ENCODE assay signal across 22 cellular contexts in genomic region chr14:31292962-31293616, GRCh38.
"Had no signal": no experiment of that assay in that cellular context is flagged by ENCODE, and none has a peak within 500 bp of the region (broad histone marks: within the 10 kb centered on the region; RNA-seq: fewer than 3 reads in every experiment).

No MANE protein-coding gene starts in this region.

- H3K27me3 Mint-ChIP-seq: activated CD4-positive, alpha-beta T cell treated with anti-CD3 and anti-CD28 coated beads, Interleukin-2, amount 10 ng/mL, durations not matched to agents 7 days and 5 days; activated naive CD8-positive, alpha-beta T cell; brain; natural killer cell treated with Interleukin-12 subunit alpha and Interleukin-12 subunit beta and Interleukin-15 and Interleukin-18, amount 100 ng/mL, for 72 hours had no signal

- H3K4me1 Mint-ChIP-seq: activated CD4-positive, alpha-beta T cell treated with anti-CD3 and anti-CD28 coated beads, Interleukin-2, amount 10 ng/mL, durations not matched to agents 7 days and 5 days; brain had no signal

- H3K4me3 ChIP-seq: gastrocnemius medialis, heart right ventricle, left ventricle myocardium inferior, right atrium auricular region, skin epidermis, tibial nerve, vagina had no signal

- H3K4me3 Mint-ChIP-seq: activated CD4-positive, alpha-beta T cell treated with anti-CD3 and anti-CD28 coated beads, Interleukin-2, amount 10 ng/mL, durations not matched to agents 7 days and 5 days; activated naive CD8-positive, alpha-beta T cell; activated T-cell treated with anti-CD3 and anti-CD28 coated beads, Interleukin-2, amount 50 U/mL, for 72 hours; brain; natural killer cell treated with Interleukin-12 subunit alpha and Interleukin-12 subunit beta and Interleukin-15 and Interleukin-18, amount 100 ng/mL, for 72 hours had no signal

- H3K27me3 ChIP-seq: gastrocnemius medialis, heart right ventricle, right atrium auricular region, tibial nerve, vagina had no signal

- H3K9me3 ChIP-seq: gastrocnemius medialis, heart right ventricle, left ventricle myocardium inferior, right atrium auricular region, tibial nerve, vagina had no signal

- H3K4me1 ChIP-seq: left ventricle myocardium inferior, right atrium auricular region, vagina had no signal

- H3K36me3 ChIP-seq: right atrium auricular region, vagina had no signal

- ATAC-seq: activated T-cell treated with anti-CD3 and anti-CD28 coated beads, Interleukin-2, amount 50 U/mL, for 72 hours; gastrocnemius medialis; heart right ventricle; natural killer cell treated with Interleukin-12 subunit alpha and Interleukin-12 subunit beta and Interleukin-15 and Interleukin-18, amount 100 ng/mL, for 72 hours had no signal

- H3K27ac Mint-ChIP-seq: activated CD4-positive, alpha-beta T cell treated with anti-CD3 and anti-CD28 coated beads, Interleukin-2, amount 10 ng/mL, durations not matched to agents 7 days and 5 days; activated naive CD8-positive, alpha-beta T cell; activated T-cell treated with anti-CD3 and anti-CD28 coated beads, Interleukin-2, amount 50 U/mL, for 72 hours; brain; natural killer cell treated with Interleukin-12 subunit alpha and Interleukin-12 subunit beta and Interleukin-15 and Interleukin-18, amount 100 ng/mL, for 72 hours had no signal

- H3K9me3 Mint-ChIP-seq: activated CD4-positive, alpha-beta T cell treated with anti-CD3 and anti-CD28 coated beads, Interleukin-2, amount 10 ng/mL, durations not matched to agents 7 days and 5 days; activated T-cell treated with anti-CD3 and anti-CD28 coated beads, Interleukin-2, amount 50 U/mL, for 72 hours; brain; natural killer cell treated with Interleukin-12 subunit alpha and Interleukin-12 subunit beta and Interleukin-15 and Interleukin-18, amount 100 ng/mL, for 72 hours had no signal

- DNase-seq: activated CD4-positive, alpha-beta T cell treated with anti-CD3 and anti-CD28 coated beads, Interleukin-2, amount 10 ng/mL, durations not matched to agents 7 days and 5 days; activated CD8-positive, alpha-beta memory T cell treated with anti-CD3 and anti-CD28 coated beads, Interleukin-2, amount 50 U/mL, for 48 hours; activated gamma-delta T cell; activated T-cell treated with anti-CD3 and anti-CD28 coated beads, Interleukin-2, amount 50 U/mL, for 72 hours; amniotic stem cell; effector memory CD4-positive, alpha-beta T cell; gastrocnemius medialis; heart right ventricle; kidney; left ventricle myocardium inferior; mesenchymal stem cell; nucleus accumbens; posterior cingulate gyrus; stimulated activated CD4-positive, alpha-beta T cell treated with anti-CD3 and anti-CD28 coated beads, Interleukin-4, amount 100 ng/mL, for 24 hours; stimulated activated naive CD4-positive, alpha-beta T cell had no signal

- H3K27ac ChIP-seq: gastrocnemius medialis, heart right ventricle, left ventricle myocardium inferior, right atrium auricular region, skin epidermis, tibial nerve, vagina had no signal

- H3K36me3 Mint-ChIP-seq: activated naive CD8-positive, alpha-beta T cell; natural killer cell treated with Interleukin-12 subunit alpha and Interleukin-12 subunit beta and Interleukin-15 and Interleukin-18, amount 100 ng/mL, for 72 hours had no signal
